Comparison of ENCODE assay signal across 21 cellular contexts in the genomic region with DNA sequence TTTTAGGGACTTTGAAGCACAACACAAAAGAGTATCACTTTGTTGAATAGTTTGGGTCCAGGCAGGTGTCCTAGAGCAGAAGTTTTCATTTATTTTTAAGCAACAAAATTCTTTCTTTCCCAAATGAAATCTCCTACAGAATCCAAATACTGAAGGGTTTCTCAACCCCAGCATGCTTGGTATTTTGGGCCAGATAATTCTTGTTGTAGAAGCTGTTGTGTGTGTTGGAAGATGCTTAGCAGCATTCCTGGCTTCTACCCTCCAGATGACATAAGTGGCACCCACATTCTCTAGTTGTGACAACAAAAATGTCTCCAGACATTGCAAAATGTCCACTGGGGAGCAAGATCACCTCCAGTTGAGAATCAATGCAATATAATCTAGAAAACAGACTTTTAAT.
DNase-seq lines count a peak whose midpoint lies in the region; ATAC-seq and TF ChIP-seq lines count a peak whose summit lies in the region.
"Had no signal": no experiment of that assay in that cellular context is flagged by ENCODE, and none has a peak within 500 bp of the region (broad histone marks: within the 10 kb centered on the region; RNA-seq: fewer than 3 reads in every experiment).

No MANE protein-coding gene starts in this region.

- no peak overlapping the region for H4K8ac ChIP-seq in trophoblast cell (ENCODE audit: low read depth, low read length)

- peaks cover 72% of the 10 kb centered on the region for H3K36me3 Mint-ChIP-seq in activated CD8-positive, alpha-beta T cell treated with anti-CD3 and anti-CD28 coated beads, Interleukin-2, amount 10 ng/mL, durations not matched to agents 7 days and 5 days (ENCODE audit: low read depth)
- peaks cover 55% of the 10 kb centered on the region for H3K36me3 Mint-ChIP-seq in activated CD8-positive, alpha-beta T cell treated with anti-CD3 and anti-CD28 coated beads for 36 hours (ENCODE audit: low read depth)
- peaks cover 19 to 28% of the 10 kb centered on the region in 2 donors for H3K36me3 Mint-ChIP-seq in CD4-positive, alpha-beta memory T cell
- H3K36me3 Mint-ChIP-seq in activated naive CD8-positive, alpha-beta T cell treated with anti-CD3 and anti-CD28 coated beads, Interleukin-2, amount 10 ng/mL, durations not matched to agents 7 days and 5 days: peaks cover 50% of the 10 kb centered on the region
- H3K36me3 Mint-ChIP-seq in Caco-2 (ENCODE audit: insufficient read depth, unreplicated experiment): peaks cover 6% of the 10 kb centered on the region

- H3K27me3 ChIP-seq in CD4-positive, alpha-beta memory T cell (ENCODE audit: insufficient read depth, low read length): no peaks in the 10 kb centered on the region
- no peaks in the 10 kb centered on the region for H3K27me3 ChIP-seq in trophoblast cell (ENCODE audit: insufficient read depth, low read length)
- H3K27me3 ChIP-seq in Caco-2 (replicated peaks; ENCODE audit: control insufficient read depth, insufficient read depth, low read length): no peaks in the 10 kb centered on the region
- H3K27me3 ChIP-seq: MG63, pancreas, uterus had no signal

- no peak for DNase-seq in activated CD8-positive, alpha-beta T cell treated with anti-CD3 and anti-CD28 coated beads, Interleukin-2, amount 10 ng/mL, durations not matched to agents 7 days and 5 days
- DNase-seq in activated CD8-positive, alpha-beta T cell treated with anti-CD3 and anti-CD28 coated beads for 36 hours: no peak
- DNase-seq in CD4-positive, alpha-beta memory T cell: no peak
- no peak for DNase-seq in activated naive CD8-positive, alpha-beta T cell treated with anti-CD3 and anti-CD28 coated beads, Interleukin-2, amount 10 ng/mL, durations not matched to agents 7 days and 5 days
- DNase-seq in trophoblast cell: peak in 1 of 2 donors; percentile 52
- no peak for DNase-seq in NCI-H69 (lab: John Stamatoyannopoulos, UW)
- DNase-seq in Caco-2: no peak
- no peak for DNase-seq in NCI-H1436 (lab: John Stamatoyannopoulos, UW)
- DNase-seq: activated gamma-delta T cell treated with Interleukin-2 at 50 U/mL for 16 hours; cortex of kidney; hypothalamus; MG63; NCI-H146; NCI-H2171 treated with DMSO at 0.1 percent for 48 hours; NCI-H526 treated with DMSO at 0.1 percent for 48 hours; pancreas; SHP77; stimulated activated CD4-positive, alpha-beta T cell treated with anti-CD3 and anti-CD28 coated beads, Interleukin-1b, Interleukin-23, amount 100 ng/mL, for 48 hours; stimulated activated naive CD4-positive, alpha-beta T cell treated with Interleukin-2 at 50 U/mL for 16 hours had no signal

- H3K4me3 ChIP-seq in CD4-positive, alpha-beta memory T cell (ENCODE audit: low read length in 2 of 2): no peak overlapping the region
- H3K4me3 ChIP-seq in trophoblast cell (ENCODE audit: low read depth, low read length) (no peak overlapping the region), Caco-2 (ENCODE audit: low read depth, low read length) (no peak overlapping the region)
- H3K4me3 ChIP-seq: MG63, pancreas, uterus had no signal

- H3K23ac ChIP-seq in trophoblast cell (ENCODE audit: low read length): no peak overlapping the region

- peak overlapping the region; percentile 63 for H3K4ac ChIP-seq in trophoblast cell (ENCODE audit: low read depth, low read length)

- CTCF ChIA-PET in activated CD8-positive, alpha-beta T cell treated with anti-CD3 and anti-CD28 coated beads, Interleukin-2, amount 10 ng/mL, durations not matched to agents 7 days and 5 days (lab: Charles Lee): interaction anchor here (0.7 to 1.5 kb wide), 4 partner anchors 9 to 334 kb away, joined by 3 read pairs; no protein-coding TSS in a partner anchor
- CTCF ChIA-PET in activated CD8-positive, alpha-beta T cell treated with anti-CD3 and anti-CD28 coated beads for 36 hours (lab: Charles Lee): interaction anchor here (0.8 to 1.6 kb wide), 3 partner anchors 12 to 31 kb away, joined by 3 to 5 read pairs (median 3); no protein-coding TSS in a partner anchor
- CTCF ChIA-PET in CD4-positive, alpha-beta memory T cell (lab: Charles Lee; ENCODE audit: partially characterized antibody): interaction anchor here (0.7 to 2.4 kb wide), 3 partner anchors 29 to 134 kb away, joined by 3 to 9 read pairs (median 3); no protein-coding TSS in a partner anchor
- CTCF ChIA-PET in Caco-2 (lab: Charles Lee): no interaction called here

- H3K4me1 Mint-ChIP-seq in activated CD8-positive, alpha-beta T cell treated with anti-CD3 and anti-CD28 coated beads, Interleukin-2, amount 10 ng/mL, durations not matched to agents 7 days and 5 days (ENCODE audit: low read depth): peaks cover 17% of the 10 kb centered on the region
- H3K4me1 Mint-ChIP-seq in activated CD8-positive, alpha-beta T cell treated with anti-CD3 and anti-CD28 coated beads for 36 hours (ENCODE audit: low read depth): peaks cover 81% of the 10 kb centered on the region
- H3K4me1 Mint-ChIP-seq in CD4-positive, alpha-beta memory T cell: peaks cover 0 to 77% (median 38%) of the 10 kb centered on the region in 4 donors
- peaks cover 82% of the 10 kb centered on the region for H3K4me1 Mint-ChIP-seq in activated naive CD8-positive, alpha-beta T cell treated with anti-CD3 and anti-CD28 coated beads, Interleukin-2, amount 10 ng/mL, durations not matched to agents 7 days and 5 days
- H3K4me1 Mint-ChIP-seq in Caco-2 (ENCODE audit: low read depth, unreplicated experiment): peaks cover 13% of the 10 kb centered on the region

- no TSS peak for BruUV-seq in Caco-2 (replicated peaks; lab: Mats Ljungman, UMichigan)

- no peak overlapping the region for H3K9ac ChIP-seq in trophoblast cell (ENCODE audit: low read length)

- H3K79me2 ChIP-seq in trophoblast cell (ENCODE audit: control insufficient read depth, insufficient read depth, low read length, poor library complexity): peaks cover 4% of the 10 kb centered on the region

- no peaks in the 10 kb centered on the region for H3K9me3 Mint-ChIP-seq in activated CD8-positive, alpha-beta T cell treated with anti-CD3 and anti-CD28 coated beads, Interleukin-2, amount 10 ng/mL, durations not matched to agents 7 days and 5 days (ENCODE audit: insufficient read depth)
- H3K9me3 Mint-ChIP-seq in activated CD8-positive, alpha-beta T cell treated with anti-CD3 and anti-CD28 coated beads for 36 hours: peaks cover 11% of the 10 kb centered on the region
- H3K9me3 Mint-ChIP-seq in CD4-positive, alpha-beta memory T cell: peaks cover 0 to 2% (median 0%) of the 10 kb centered on the region in 8 donors
- peaks cover 7% of the 10 kb centered on the region for H3K9me3 Mint-ChIP-seq in activated naive CD8-positive, alpha-beta T cell treated with anti-CD3 and anti-CD28 coated beads, Interleukin-2, amount 10 ng/mL, durations not matched to agents 7 days and 5 days
- peaks cover 14% of the 10 kb centered on the region for H3K9me3 Mint-ChIP-seq in Caco-2 (ENCODE audit: unreplicated experiment)

- peak overlapping the region; percentile 66 for H3K27ac Mint-ChIP-seq in activated CD8-positive, alpha-beta T cell treated with anti-CD3 and anti-CD28 coated beads, Interleukin-2, amount 10 ng/mL, durations not matched to agents 7 days and 5 days
- no peak overlapping the region for H3K27ac Mint-ChIP-seq in activated CD8-positive, alpha-beta T cell treated with anti-CD3 and anti-CD28 coated beads for 36 hours
- H3K27ac Mint-ChIP-seq in CD4-positive, alpha-beta memory T cell: peak overlapping the region in 6 of 7 donors; percentile 67 to 84 (median 76)
- peak overlapping the region; percentile 80 for H3K27ac Mint-ChIP-seq in activated naive CD8-positive, alpha-beta T cell treated with anti-CD3 and anti-CD28 coated beads, Interleukin-2, amount 10 ng/mL, durations not matched to agents 7 days and 5 days
- H3K27ac Mint-ChIP-seq in Caco-2 (ENCODE audit: unreplicated experiment): no peak overlapping the region
- H3K27ac Mint-ChIP-seq: memory B cell had no signal

- H4K12ac ChIP-seq in trophoblast cell (ENCODE audit: low read depth, low read length): no peak overlapping the region

- ATAC-seq in activated CD8-positive, alpha-beta T cell treated with anti-CD3 and anti-CD28 coated beads, Interleukin-2, amount 10 ng/mL, durations not matched to agents 7 days and 5 days: no peak
- no peak for ATAC-seq in activated CD8-positive, alpha-beta T cell treated with anti-CD3 and anti-CD28 coated beads for 36 hours
- ATAC-seq in activated naive CD8-positive, alpha-beta T cell treated with anti-CD3 and anti-CD28 coated beads, Interleukin-2, amount 10 ng/mL, durations not matched to agents 7 days and 5 days (ENCODE audit: low read depth): no peak
- ATAC-seq: pancreas had no signal

- intact Hi-C loops in activated CD8-positive, alpha-beta T cell treated with anti-CD3 and anti-CD28 coated beads for 36 hours (cut with micrococcal nuclease): no loop called here
- intact Hi-C loops in CD4-positive, alpha-beta memory T cell (cut with micrococcal nuclease): no loop called here
- intact Hi-C loops in Caco-2 (cut with micrococcal nuclease; ENCODE audit: unreplicated experiment): no loop called here

- H3K4me3 Mint-ChIP-seq in activated CD8-positive, alpha-beta T cell treated with anti-CD3 and anti-CD28 coated beads, Interleukin-2, amount 10 ng/mL, durations not matched to agents 7 days and 5 days: no peak overlapping the region
- no peak overlapping the region for H3K4me3 Mint-ChIP-seq in activated CD8-positive, alpha-beta T cell treated with anti-CD3 and anti-CD28 coated beads for 36 hours
- peak overlapping the region in 7 of 8 donors; percentile 12 to 74 (median 47) for H3K4me3 Mint-ChIP-seq in CD4-positive, alpha-beta memory T cell
- peak overlapping the region; percentile 61 for H3K4me3 Mint-ChIP-seq in activated naive CD8-positive, alpha-beta T cell treated with anti-CD3 and anti-CD28 coated beads, Interleukin-2, amount 10 ng/mL, durations not matched to agents 7 days and 5 days
- H3K4me3 Mint-ChIP-seq in Caco-2 (ENCODE audit: unreplicated experiment): no peak overlapping the region
- H3K4me3 Mint-ChIP-seq: memory B cell had no signal

- H3K14ac ChIP-seq in trophoblast cell (ENCODE audit: low read length): no peak overlapping the region

- H2AFZ ChIP-seq in trophoblast cell (ENCODE audit: insufficient read depth, low read length, poor library complexity): no peak overlapping the region

- no peak overlapping the region for H2BK5ac ChIP-seq in trophoblast cell (ENCODE audit: low read depth, low read length, poor library complexity)

- H3K4me1 ChIP-seq in CD4-positive, alpha-beta memory T cell (ENCODE audit: insufficient read depth, low read length): peaks cover 100% of the 10 kb centered on the region
- H3K4me1 ChIP-seq in trophoblast cell (ENCODE audit: control insufficient read depth in 1 of 2, insufficient read depth in 2 of 2, low read length in 2 of 2) (peaks cover 12 to 25% of the 10 kb centered on the region in 2 experiments), Caco-2 (no peaks in the 10 kb centered on the region; the same call in 1 of the 2 replicates)
- H3K4me1 ChIP-seq: pancreas, uterus had no signal

- no peaks in the 10 kb centered on the region for H3K9me3 ChIP-seq in CD4-positive, alpha-beta memory T cell (ENCODE audit: control insufficient read depth in 1 of 2, low read length in 2 of 2)
- H3K9me3 ChIP-seq in trophoblast cell (ENCODE audit: insufficient read depth, low read depth, low read length): no peaks in the 10 kb centered on the region
- no peaks in the 10 kb centered on the region for H3K9me3 ChIP-seq in Caco-2
- H3K9me3 ChIP-seq: MG63, pancreas, uterus had no signal

- H3K79me1 ChIP-seq in trophoblast cell (ENCODE audit: low read length): peaks cover 20% of the 10 kb centered on the region

- POLR2A ChIA-PET in activated CD8-positive, alpha-beta T cell treated with anti-CD3 and anti-CD28 coated beads, Interleukin-2, amount 10 ng/mL, durations not matched to agents 7 days and 5 days (lab: Charles Lee): interaction anchor here (1.8 kb wide), 1 partner anchor 14 kb away, joined by 5 read pairs; no protein-coding TSS in a partner anchor
- POLR2A ChIA-PET in activated CD8-positive, alpha-beta T cell treated with anti-CD3 and anti-CD28 coated beads for 36 hours (lab: Charles Lee): interaction anchor here (1.0 to 3.8 kb wide), 7 partner anchors 9 to 31 kb away, joined by 3 to 24 read pairs (median 4); no protein-coding TSS in a partner anchor
- POLR2A ChIA-PET in CD4-positive, alpha-beta memory T cell (lab: Charles Lee; ENCODE audit: partially characterized antibody): interaction anchor here (0.7 to 3.2 kb wide), 6 partner anchors 10 to 60 kb away, joined by 3 to 11 read pairs (median 3); no protein-coding TSS in a partner anchor
- POLR2A ChIA-PET in activated naive CD8-positive, alpha-beta T cell treated with anti-CD3 and anti-CD28 coated beads, Interleukin-2, amount 10 ng/mL, durations not matched to agents 7 days and 5 days (lab: Charles Lee): interaction anchor here (1.0 kb wide), 1 partner anchor 14 kb away, joined by 3 read pairs; no protein-coding TSS in a partner anchor
- POLR2A ChIA-PET in Caco-2 (lab: Charles Lee): no interaction called here

- H2BK120ac ChIP-seq in trophoblast cell (ENCODE audit: insufficient read depth, low read length, poor library complexity): no peak overlapping the region

- no peak for TF ChIP-seq CTCF in activated CD8-positive, alpha-beta T cell treated with anti-CD3 and anti-CD28 coated beads for 36 hours (IDR thresholded peaks at IDR 0.05)
- TF ChIP-seq CTCF in Caco-2 (IDR thresholded peaks at IDR 0.05; ENCODE audit: insufficient read depth in 1 of 2, low read depth in 1 of 2, low read length in 1 of 2, severe bottlenecking in 1 of 2, unreplicated experiment in 1 of 2): no peak

- no peak overlapping the region for H3K4me2 ChIP-seq in trophoblast cell (ENCODE audit: low read length)

- H2AK5ac ChIP-seq in trophoblast cell (ENCODE audit: low read length): no peak overlapping the region

- no peak overlapping the region for H4K91ac ChIP-seq in trophoblast cell (ENCODE audit: low read depth, low read length)

- no peaks in the 10 kb centered on the region for H3K27me3 Mint-ChIP-seq in activated CD8-positive, alpha-beta T cell treated with anti-CD3 and anti-CD28 coated beads, Interleukin-2, amount 10 ng/mL, durations not matched to agents 7 days and 5 days (ENCODE audit: low read depth)
- H3K27me3 Mint-ChIP-seq in activated CD8-positive, alpha-beta T cell treated with anti-CD3 and anti-CD28 coated beads for 36 hours: no peaks in the 10 kb centered on the region
- H3K27me3 Mint-ChIP-seq in CD4-positive, alpha-beta memory T cell: no peaks in the 10 kb centered on the region
- H3K27me3 Mint-ChIP-seq in activated naive CD8-positive, alpha-beta T cell treated with anti-CD3 and anti-CD28 coated beads, Interleukin-2, amount 10 ng/mL, durations not matched to agents 7 days and 5 days: no peaks in the 10 kb centered on the region
- H3K27me3 Mint-ChIP-seq in Caco-2 (ENCODE audit: insufficient read depth, unreplicated experiment): no peaks in the 10 kb centered on the region

- no peaks in the 10 kb centered on the region for H3K36me3 ChIP-seq in CD4-positive, alpha-beta memory T cell (ENCODE audit: insufficient read depth, low read length)
- H3K36me3 ChIP-seq in trophoblast cell (ENCODE audit: control insufficient read depth in 1 of 2, insufficient read depth in 2 of 2, low read length in 2 of 2) (peaks cover 0 to 1% of the 10 kb centered on the region in 2 experiments), Caco-2 (ENCODE audit: control insufficient read depth, insufficient read depth, low read length) (no peaks in the 10 kb centered on the region)
- H3K36me3 ChIP-seq: MG63, pancreas, uterus had no signal

- H3K18ac ChIP-seq in trophoblast cell (ENCODE audit: low read length): no peak overlapping the region

- H2BK12ac ChIP-seq in trophoblast cell (ENCODE audit: low read length): no peak overlapping the region

- H3K27ac ChIP-seq in CD4-positive, alpha-beta memory T cell (ENCODE audit: low read depth, low read length): no peak overlapping the region
- peak overlapping the region; percentile 72 for H3K27ac ChIP-seq in trophoblast cell (ENCODE audit: low read depth, low read length)
- H3K27ac ChIP-seq: pancreas had no signal

Comparison
In these comparisons a context has a peak if more than half of its experiments do, and no peak if none do; other contexts are left out.
1. H3K27ac Mint-ChIP-seq: peak in activated CD8-positive, alpha-beta T cell treated with anti-CD3 and anti-CD28 coated beads, Interleukin-2, amount 10 ng/mL, durations not matched to agents 7 days and 5 days (single experiment), CD4-positive, alpha-beta memory T cell (6 of 7) and activated naive CD8-positive, alpha-beta T cell treated with anti-CD3 and anti-CD28 coated beads, Interleukin-2, amount 10 ng/mL, durations not matched to agents 7 days and 5 days (single experiment); none in activated CD8-positive, alpha-beta T cell treated with anti-CD3 and anti-CD28 coated beads for 36 hours (single experiment) and Caco-2 (single experiment).
2. H3K4me3 Mint-ChIP-seq: peak in CD4-positive, alpha-beta memory T cell (7 of 8) and activated naive CD8-positive, alpha-beta T cell treated with anti-CD3 and anti-CD28 coated beads, Interleukin-2, amount 10 ng/mL, durations not matched to agents 7 days and 5 days (single experiment); none in activated CD8-positive, alpha-beta T cell treated with anti-CD3 and anti-CD28 coated beads, Interleukin-2, amount 10 ng/mL, durations not matched to agents 7 days and 5 days (single experiment), activated CD8-positive, alpha-beta T cell treated with anti-CD3 and anti-CD28 coated beads for 36 hours (single experiment) and Caco-2 (single experiment).